ENCODE assay signal across 8 cellular contexts in genomic region chr12:76031081-76031413, GRCh38. TPM values are rescaled to one million over a fixed set of nuclear protein-coding genes. Genes with fewer than 3 reads are reported as not detected.
DNase-seq lines count a peak whose midpoint lies in the region; ATAC-seq, FAIRE-seq and TF ChIP-seq lines count a peak whose summit lies in the region.

No MANE protein-coding gene starts in this region.

- peak overlapping the region; percentile 96 for H3K4me3 Mint-ChIP-seq in natural killer cell treated with Interleukin-12 subunit alpha and Interleukin-12 subunit beta and Interleukin-15 and Interleukin-18, amount 100 ng/mL, for 72 hours

- no peak for TF ChIP-seq CTCF in cardiac muscle cell (IDR thresholded peaks at IDR 0.05; ENCODE audit: low read depth, low read length)

- no peaks in the 10 kb centered on the region for H3K36me3 ChIP-seq in cardiac muscle cell
- no peaks in the 10 kb centered on the region for H3K36me3 ChIP-seq in duodenal mucosa (ENCODE audit: control insufficient read depth in 1 of 2, insufficient read depth in 2 of 2, low read length in 2 of 2)

- no peak for ATAC-seq in natural killer cell treated with Interleukin-12 subunit alpha and Interleukin-12 subunit beta and Interleukin-15 and Interleukin-18, amount 100 ng/mL, for 72 hours
- no peak for ATAC-seq in left colon

- H3K9me3 Mint-ChIP-seq in natural killer cell treated with Interleukin-12 subunit alpha and Interleukin-12 subunit beta and Interleukin-15 and Interleukin-18, amount 100 ng/mL, for 72 hours = no peaks in the 10 kb centered on the region

- H3K36me3 Mint-ChIP-seq in natural killer cell treated with Interleukin-12 subunit alpha and Interleukin-12 subunit beta and Interleukin-15 and Interleukin-18, amount 100 ng/mL, for 72 hours = peaks cover 20% of the 10 kb centered on the region

- H3K27ac ChIP-seq in cardiac muscle cell = peak overlapping the region; percentile 92
- H3K27ac ChIP-seq in duodenal mucosa (ENCODE audit: low read depth, low read length) = peak overlapping the region; percentile 84

- intact Hi-C loops in cardiac septum (cut with DNase I) = loop anchor here (2.0 to 5.0 kb wide), 9 partner anchors 51 to 476 kb away; partner anchors contain the start of gene NAP1L1
- intact Hi-C loops in left colon (cut with DNase I, micrococcal nuclease) = no loop called here

- no peak for DNase-seq in cardiac muscle cell (ENCODE audit: low read depth in 1 of 2, low spot score in 1 of 2)
- DNase-seq in cardiac septum (ENCODE audit: low spot score) = no peak
- DNase-seq in NCI-H510A (lab: John Stamatoyannopoulos, UW) = peak; percentile 69
- no peak for DNase-seq in natural killer cell treated with Interleukin-12 subunit alpha and Interleukin-12 subunit beta and Interleukin-15 and Interleukin-18, amount 100 ng/mL, for 72 hours (ENCODE audit: low spot score)
- DNase-seq in left colon = no peak
- no peak for DNase-seq in EL
- no peak for DNase-seq in HTR-8/SVneo (ENCODE audit: insufficient read length, low spot score)

- peak overlapping the region; percentile 99 to 100 for H3K27ac Mint-ChIP-seq in natural killer cell treated with Interleukin-12 subunit alpha and Interleukin-12 subunit beta and Interleukin-15 and Interleukin-18, amount 100 ng/mL, for 72 hours

- H3K27me3 Mint-ChIP-seq in natural killer cell treated with Interleukin-12 subunit alpha and Interleukin-12 subunit beta and Interleukin-15 and Interleukin-18, amount 100 ng/mL, for 72 hours = no peaks in the 10 kb centered on the region

- peak overlapping the region; percentile 81 to 87 for H3K9ac ChIP-seq in duodenal mucosa (ENCODE audit: low read depth in 1 of 2, low read length in 2 of 2)

- H3K4me1 Mint-ChIP-seq in natural killer cell treated with Interleukin-12 subunit alpha and Interleukin-12 subunit beta and Interleukin-15 and Interleukin-18, amount 100 ng/mL, for 72 hours (ENCODE audit: low read depth in 2 of 2) = peaks cover 35 to 65% of the 10 kb centered on the region in 2 donors

- peak overlapping the region; percentile 82 for H3K4me3 ChIP-seq in cardiac muscle cell
- H3K4me3 ChIP-seq in duodenal mucosa (ENCODE audit: low read depth in 1 of 2, low read length in 2 of 2) = peak overlapping the region; percentile 79 to 94

- FAIRE-seq in HTR-8/SVneo (lab: Jason Lieb, UNC) = no peak

- H3K27me3 ChIP-seq in cardiac muscle cell = no peaks in the 10 kb centered on the region
- H3K27me3 ChIP-seq in duodenal mucosa (ENCODE audit: control insufficient read depth in 1 of 2, insufficient read depth in 2 of 2, low read length in 2 of 2) = no peaks in the 10 kb centered on the region

- H3K9me3 ChIP-seq in cardiac muscle cell (ENCODE audit: low read depth) (no peaks in the 10 kb centered on the region), duodenal mucosa (ENCODE audit: control insufficient read depth in 1 of 2, low read length in 2 of 2) (no peaks in the 10 kb centered on the region)

- H3K4me1 ChIP-seq in cardiac muscle cell (ENCODE audit: low read depth) = peaks cover 34% of the 10 kb centered on the region
- peaks cover 10 to 14% of the 10 kb centered on the region in 2 donors for H3K4me1 ChIP-seq in duodenal mucosa (ENCODE audit: control insufficient read depth in 1 of 2, insufficient read depth in 2 of 2, low read length in 2 of 2)

RNA-seq across cellular contexts. Expression of gene PHLDA1, which starts 0.5 kb away (rescaled TPM):
- 8.1 and 9.3 TPM in 2 replicates for total RNA-seq in cardiac muscle cell
- 5.8 TPM in 2 replicates for polyA plus RNA-seq in cardiac muscle cell
- 99.4 TPM for total RNA-seq in cardiac septum
- 100 to 1,000 TPM in 1 of 2 donors, 10 to 100 TPM in 1; 62.0 to 153 TPM for total RNA-seq in natural killer cell treated with Interleukin-12 subunit alpha and Interleukin-12 subunit beta and Interleukin-15 and Interleukin-18, amount 100 ng/mL, for 72 hours
- total RNA-seq in left colon = 1 to 10 TPM; 4.9 to 5.8 TPM

RNA-seq across cellular contexts. Expression of gene NAP1L1, which starts 53.4 kb away (rescaled TPM):
- total RNA-seq in cardiac muscle cell (359 and 671 TPM in 2 replicates), cardiac septum (348 TPM), left colon (100 to 1,000 TPM in 1 of 2 donors, 10 to 100 TPM in 1; 91.5 to 126 TPM)
- polyA plus RNA-seq in cardiac muscle cell = 214 and 271 TPM in 2 replicates
- total RNA-seq in natural killer cell treated with Interleukin-12 subunit alpha and Interleukin-12 subunit beta and Interleukin-15 and Interleukin-18, amount 100 ng/mL, for 72 hours = 100 to 1,000 TPM; 371 to 420 TPM
